In the genomic region with DNA sequence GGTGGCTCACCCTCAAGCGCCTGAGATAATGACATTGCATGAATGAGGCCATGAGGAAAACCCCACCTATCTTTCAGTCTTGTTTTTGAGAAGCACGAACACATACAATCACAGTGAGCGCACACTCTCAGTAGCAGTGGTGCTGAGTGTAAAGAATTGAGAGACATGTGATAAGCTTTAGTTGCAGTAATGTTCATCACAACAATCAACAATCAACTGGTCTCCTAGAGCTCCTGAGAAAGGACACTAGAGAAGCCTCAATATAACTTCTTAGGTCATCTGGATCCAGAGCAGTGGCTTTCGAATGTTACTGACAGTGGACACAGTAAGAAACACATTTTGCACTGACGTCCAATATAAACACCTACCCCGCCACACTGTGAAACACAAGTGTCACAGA, we compare ENCODE assay signal across 19 cellular contexts. TPM values are rescaled to one million over a fixed set of nuclear protein-coding genes. Genes with fewer than 3 reads are reported as not detected.
DNase-seq lines count a peak whose midpoint lies in the region; ATAC-seq and TF ChIP-seq lines count a peak whose summit lies in the region.
"Had no signal": no experiment of that assay in that cellular context is flagged by ENCODE, and none has a peak within 500 bp of the region (broad histone marks: within the 10 kb centered on the region; RNA-seq: fewer than 3 reads in every experiment).

No MANE protein-coding gene starts in this region.

- H3K4me3 Mint-ChIP-seq in activated CD4-positive, alpha-beta T cell treated with anti-CD3 and anti-CD28 coated beads, Interleukin-2, amount 10 ng/mL, durations not matched to agents 24 days and 14 days, result no peak overlapping the region
- no peak overlapping the region for H3K4me3 Mint-ChIP-seq in activated T-helper 17 cell treated with anti-CD3 and anti-CD28 coated beads, Interleukin-2, amount 50 U/mL, for 72 hours
- H3K4me3 Mint-ChIP-seq: B cell; CD4-positive, alpha-beta T cell; CD8-positive, alpha-beta T cell had no signal

- H3K27ac ChIP-seq in heart left ventricle (no peak overlapping the region), right cardiac atrium (ENCODE audit: low read length) (no peak overlapping the region), stomach (peak overlapping the region; percentile 20 to 76 (median 45))
- H3K27ac ChIP-seq: 22Rv1; A549; BLaER1 treated with 17β-estradiol and CSF1 and Interleukin-3, amounts not matched to agents 10 nM and 100 nM; C4-2B had no signal

- peaks cover 63% of the 10 kb centered on the region for H3K36me3 Mint-ChIP-seq in activated CD4-positive, alpha-beta T cell treated with anti-CD3 and anti-CD28 coated beads, Interleukin-2, amount 10 ng/mL, durations not matched to agents 24 days and 14 days (ENCODE audit: low read depth)
- peaks cover 89% of the 10 kb centered on the region for H3K36me3 Mint-ChIP-seq in activated T-helper 17 cell treated with anti-CD3 and anti-CD28 coated beads, Interleukin-2, amount 50 U/mL, for 72 hours (ENCODE audit: low read depth)

- H3K27ac Mint-ChIP-seq in activated CD4-positive, alpha-beta T cell treated with anti-CD3 and anti-CD28 coated beads, Interleukin-2, amount 10 ng/mL, durations not matched to agents 24 days and 14 days, result no peak overlapping the region
- H3K27ac Mint-ChIP-seq in activated T-helper 17 cell treated with anti-CD3 and anti-CD28 coated beads, Interleukin-2, amount 50 U/mL, for 72 hours, result peak overlapping the region; percentile 53
- H3K27ac Mint-ChIP-seq: B cell; CD4-positive, alpha-beta T cell; CD8-positive, alpha-beta T cell had no signal

- peaks cover 28% of the 10 kb centered on the region for H3K4me1 Mint-ChIP-seq in activated CD4-positive, alpha-beta T cell treated with anti-CD3 and anti-CD28 coated beads, Interleukin-2, amount 10 ng/mL, durations not matched to agents 24 days and 14 days
- peaks cover 29% of the 10 kb centered on the region for H3K4me1 Mint-ChIP-seq in activated T-helper 17 cell treated with anti-CD3 and anti-CD28 coated beads, Interleukin-2, amount 50 U/mL, for 72 hours

- no peak for TF ChIP-seq POLR2A in heart left ventricle (IDR thresholded peaks at IDR 0.05)
- no peak for TF ChIP-seq POLR2A in stomach (IDR thresholded peaks at IDR 0.05)

- H3K36me3 ChIP-seq in heart left ventricle (peaks cover 0 to 89% (median 63%) of the 10 kb centered on the region in 9 donors), stomach (peaks cover 10 to 73% (median 66%) of the 10 kb centered on the region in 4 donors)

- peaks cover 0 to 13% (median 0%) of the 10 kb centered on the region in 12 donors for H3K9me3 ChIP-seq in heart left ventricle
- H3K9me3 ChIP-seq in right cardiac atrium (ENCODE audit: control insufficient read depth, low read length), result no peaks in the 10 kb centered on the region
- no peaks in the 10 kb centered on the region for H3K9me3 ChIP-seq in stomach
- H3K9me3 ChIP-seq: A549, Caco-2 had no signal

- H3K4me1 ChIP-seq in heart left ventricle, result peaks cover 0 to 15% (median 0%) of the 10 kb centered on the region in 12 donors
- H3K4me1 ChIP-seq in right cardiac atrium (ENCODE audit: control insufficient read depth, insufficient read depth, low read length), result no peaks in the 10 kb centered on the region
- H3K4me1 ChIP-seq in stomach, result peaks cover 15 to 29% (median 22%) of the 10 kb centered on the region in 4 donors
- H3K4me1 ChIP-seq: A549, Caco-2 had no signal

- intact Hi-C loops in activated CD4-positive, alpha-beta T cell treated with anti-CD3 and anti-CD28 coated beads, Interleukin-2, amount 10 ng/mL, durations not matched to agents 24 days and 14 days (cut with micrococcal nuclease), result no loop called here
- intact Hi-C loops in heart left ventricle (cut with DNase I) (no loop called here), right cardiac atrium (cut with DNase I) (no loop called here), stomach (cut with DNase I; ENCODE audit: low total_unique reads) (no loop called here)

- no peaks in the 10 kb centered on the region for H3K27me3 ChIP-seq in heart left ventricle
- H3K27me3 ChIP-seq in right cardiac atrium (ENCODE audit: control insufficient read depth, insufficient read depth), result no peaks in the 10 kb centered on the region
- no peaks in the 10 kb centered on the region for H3K27me3 ChIP-seq in stomach
- H3K27me3 ChIP-seq: BLaER1 treated with 17β-estradiol and CSF1 and Interleukin-3, amounts not matched to agents 10 nM and 100 nM had no signal

- H3K4me3 ChIP-seq in heart left ventricle (no peak overlapping the region), right cardiac atrium (ENCODE audit: low read length) (no peak overlapping the region), stomach (no peak overlapping the region)
- H3K4me3 ChIP-seq: A549; BLaER1 treated with 17β-estradiol and CSF1 and Interleukin-3, amounts not matched to agents 10 nM and 100 nM had no signal

- peaks cover 8% of the 10 kb centered on the region for H3K9me3 Mint-ChIP-seq in activated CD4-positive, alpha-beta T cell treated with anti-CD3 and anti-CD28 coated beads, Interleukin-2, amount 10 ng/mL, durations not matched to agents 24 days and 14 days
- no peaks in the 10 kb centered on the region for H3K9me3 Mint-ChIP-seq in activated T-helper 17 cell treated with anti-CD3 and anti-CD28 coated beads, Interleukin-2, amount 50 U/mL, for 72 hours
- H3K9me3 Mint-ChIP-seq: CD4-positive, alpha-beta T cell; CD8-positive, alpha-beta T cell had no signal

- no peak for TF ChIP-seq CTCF in heart left ventricle (IDR thresholded peaks at IDR 0.05)
- no peak for TF ChIP-seq CTCF in stomach (IDR thresholded peaks at IDR 0.05)

- no peaks in the 10 kb centered on the region for H3K27me3 Mint-ChIP-seq in activated CD4-positive, alpha-beta T cell treated with anti-CD3 and anti-CD28 coated beads, Interleukin-2, amount 10 ng/mL, durations not matched to agents 24 days and 14 days
- no peaks in the 10 kb centered on the region for H3K27me3 Mint-ChIP-seq in activated T-helper 17 cell treated with anti-CD3 and anti-CD28 coated beads, Interleukin-2, amount 50 U/mL, for 72 hours
- H3K27me3 Mint-ChIP-seq: B cell; CD4-positive, alpha-beta T cell had no signal

- ATAC-seq in heart left ventricle (peak in 3 of 4 donors; percentile 15 to 71 (median 20)), right cardiac atrium (no peak)
- peak; percentile 24 for ATAC-seq in activated T-helper 17 cell treated with anti-CD3 and anti-CD28 coated beads, Interleukin-2, amount 50 U/mL, for 72 hours (replicated peaks)
- ATAC-seq: A549; CD8-positive, alpha-beta T cell had no signal

- whole genome bisulfite sequencing in heart left ventricle, 4 donors, result 79 to 94% (median 92%) methylated on average over 6 of the region's 6 CpGs
- 90% methylated on average over 6 of the region's 6 CpGs for WGBS in right cardiac atrium
- WGBS in stomach, 5 donors, result 90 to 95% (median 94%) methylated on average over 6 of the region's 6 CpGs

- DNase-seq in activated CD4-positive, alpha-beta T cell treated with anti-CD3 and anti-CD28 coated beads, Interleukin-2, amount 10 ng/mL, durations not matched to agents 24 days and 14 days, result peak; percentile 45
- no peak for DNase-seq in activated CD4-positive, alpha-beta T cell treated with anti-CD3 and anti-CD28 coated beads for 48 hours
- DNase-seq in heart left ventricle (no peak), right cardiac atrium (no peak), stomach (no peak), NCI-H1105 (lab: John Stamatoyannopoulos, UW) (no peak)
- DNase-seq: AML-193; Caco-2; Calu3; CD4-positive, alpha-beta T cell; CD8-positive, alpha-beta T cell; DMS79 treated with DMSO at 0.1 percent for 48 hours; GF-D8 had no signal

- no peak for TF ChIP-seq EP300 in stomach (IDR thresholded peaks at IDR 0.05)

RNA-seq across cellular contexts. Expression of a gene that starts 12.8 kb away (rescaled TPM):
- total RNA-seq in activated CD4-positive, alpha-beta T cell treated with anti-CD3 and anti-CD28 coated beads, Interleukin-2, amount 10 ng/mL, durations not matched to agents 24 days and 14 days, result 20.2 TPM in 2 replicates
- total RNA-seq in heart left ventricle, result 10 to 100 TPM in 2 of 9 donors, 1 to 10 TPM in 7; 4.3 to 16.5 (median 7.0) TPM
- polyA plus RNA-seq in heart left ventricle, result 10 to 100 TPM in 1 of 2 donors, 1 to 10 TPM in 1; 1.9 to 13.7 TPM
- total RNA-seq in right cardiac atrium, result 10 to 100 TPM in 1 of 4 donors, 1 to 10 TPM in 3; 8.3 to 10.3 (median 9.3) TPM
- polyA plus RNA-seq in right cardiac atrium, result 3.4 TPM
- 10 to 100 TPM; 12.1 to 19.1 TPM for total RNA-seq in activated T-helper 17 cell treated with anti-CD3 and anti-CD28 coated beads, Interleukin-2, amount 50 U/mL, for 72 hours
- 10 to 100 TPM in 2 of 5 donors, 1 to 10 TPM in 3; 5.8 to 61.5 (median 9.8) TPM for total RNA-seq in stomach
- 1 to 10 TPM; 4.4 to 9.5 (median 5.9) TPM for polyA plus RNA-seq in stomach

RNA-seq across cellular contexts. Expression of a gene that starts 56.4 kb away (rescaled TPM):
- total RNA-seq in activated CD4-positive, alpha-beta T cell treated with anti-CD3 and anti-CD28 coated beads, Interleukin-2, amount 10 ng/mL, durations not matched to agents 24 days and 14 days, result 38.9 and 39.8 TPM in 2 replicates
- total RNA-seq in heart left ventricle (10 to 100 TPM in 5 of 9 donors, 1 to 10 TPM in 4; 8.5 to 14.8 (median 10.9) TPM), right cardiac atrium (10 to 100 TPM in 3 of 4 donors, 1 to 10 TPM in 1; 9.8 to 12.9 (median 10.3) TPM), stomach (10 to 100 TPM in 4 of 5 donors, under 1 TPM in 1; 0.58 to 39.7 (median 15.6) TPM)
- polyA plus RNA-seq in heart left ventricle (10 to 100 TPM in 1 of 2 donors, 1 to 10 TPM in 1; 5.0 to 15.3 TPM), right cardiac atrium (6.0 TPM), stomach (10 to 100 TPM in 2 of 3 donors, 1 to 10 TPM in 1; 6.9 to 17.7 (median 11.7) TPM)
- total RNA-seq in activated T-helper 17 cell treated with anti-CD3 and anti-CD28 coated beads, Interleukin-2, amount 50 U/mL, for 72 hours, result 10 to 100 TPM; 17.4 to 32.2 TPM

Comparison
In these comparisons a context has a peak if more than half of its experiments do, and no peak if none do; other contexts are left out.
1. ATAC-seq: peak in heart left ventricle (3 of 4) and activated T-helper 17 cell treated with anti-CD3 and anti-CD28 coated beads, Interleukin-2, amount 50 U/mL, for 72 hours (single experiment); none in right cardiac atrium (0 of 2).
2. H3K27ac ChIP-seq: peak in stomach (5 of 5); none in heart left ventricle (0 of 12) and right cardiac atrium (single experiment).